In the genomic region with DNA sequence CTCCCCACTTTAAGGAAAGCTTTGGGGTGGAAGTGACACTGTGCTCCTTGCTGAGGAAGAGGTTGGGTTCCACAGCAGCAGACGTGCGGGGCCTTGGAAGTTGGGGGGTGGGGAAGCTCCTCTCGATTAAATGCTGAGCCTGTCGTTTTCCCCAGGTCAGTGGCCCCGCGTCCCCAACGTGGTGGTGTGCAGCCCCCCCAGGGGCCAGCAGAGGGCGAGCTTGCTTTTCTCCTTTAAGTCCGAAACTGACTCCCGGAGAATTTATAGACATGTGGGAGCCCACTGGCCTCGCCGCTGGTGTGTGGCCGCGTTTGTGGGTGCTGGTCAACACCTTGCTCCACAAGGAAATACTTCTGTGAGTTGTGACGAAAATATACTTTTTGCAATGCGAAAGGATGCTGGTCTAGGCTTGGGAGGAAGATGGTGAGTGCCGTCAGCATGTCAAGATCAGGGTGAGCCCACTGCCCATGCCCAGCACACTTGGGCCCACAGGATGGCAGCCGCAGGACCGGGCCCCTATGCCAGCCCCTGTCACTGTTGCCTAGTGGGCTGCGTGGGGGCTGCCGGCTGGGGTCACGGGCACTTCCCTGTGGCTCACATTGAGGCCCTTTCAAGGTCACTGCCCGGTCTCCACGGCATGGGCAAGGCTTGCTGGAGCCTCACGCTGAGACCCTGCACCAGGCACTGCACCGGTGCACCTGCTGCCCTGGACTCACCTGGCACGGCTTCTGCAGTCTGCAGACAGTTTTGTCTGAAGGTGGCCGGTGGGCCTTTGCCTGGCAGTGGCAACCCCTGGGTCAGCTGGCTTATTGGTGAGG, we compare ENCODE assay signal across 9 cellular contexts. TPM values are rescaled to one million over a fixed set of nuclear protein-coding genes. Genes with fewer than 3 reads are reported as not detected.
A peak's percentile ranks its signal among the peaks of the same experiment; 100 is the strongest.
DNase-seq lines count a peak whose midpoint lies in the region; ATAC-seq lines count a peak whose summit lies in the region.
"Had no signal": no experiment of that assay in that cellular context is flagged by ENCODE, and none has a peak within 500 bp of the region (broad histone marks: within the 10 kb centered on the region; RNA-seq: fewer than 3 reads in every experiment).

No MANE protein-coding gene starts in this region.

- no peak overlapping the region for H2BK15ac ChIP-seq in mesendoderm (replicated peaks; ENCODE audit: low read depth)

- no peaks in the 10 kb centered on the region for H3K27me3 ChIP-seq in mesendoderm (ENCODE audit: insufficient read depth, low read length, poor library complexity)

- no peak overlapping the region for H4K8ac ChIP-seq in mesendoderm (ENCODE audit: low read depth, low read length)

- H4K5ac ChIP-seq in mesendoderm (ENCODE audit: low read length), result no peak overlapping the region

- no peaks in the 10 kb centered on the region for H3K79me2 ChIP-seq in mesendoderm (ENCODE audit: control insufficient read depth, insufficient read depth, low read length)

- H3K9ac ChIP-seq in mesendoderm (ENCODE audit: low read length), result no peak overlapping the region

- no peaks in the 10 kb centered on the region for H3K36me3 ChIP-seq in mesendoderm (ENCODE audit: control insufficient read depth, insufficient read depth, low read length)

- no peaks in the 10 kb centered on the region for H3K4me1 ChIP-seq in mesendoderm (ENCODE audit: control insufficient read depth, low read depth, low read length)

- WGBS in mesendoderm (ENCODE audit: extremely low coverage, insufficient coverage, low lambda C conversion rate), result no CpG with 5 or more reads among the region's 28 CpGs

- no peak for ATAC-seq in GM19395 (IDR thresholded peaks at IDR 0.05; ENCODE audit: unreplicated experiment)
- no peak for ATAC-seq in HG03196 (IDR thresholded peaks at IDR 0.05; ENCODE audit: unreplicated experiment)

- H2BK120ac ChIP-seq in mesendoderm (ENCODE audit: low read depth, low read length), result no peak overlapping the region

- H3K79me1 ChIP-seq in mesendoderm (ENCODE audit: low read length), result no peaks in the 10 kb centered on the region

- no peak overlapping the region for H3K27ac ChIP-seq in mesendoderm (ENCODE audit: low read depth, low read length)

- no peak overlapping the region for H3K4me3 ChIP-seq in mesendoderm (ENCODE audit: low read length)

- H3K56ac ChIP-seq in mesendoderm (ENCODE audit: low read length), result no peak overlapping the region

- no peak overlapping the region for H3K4ac ChIP-seq in mesendoderm (ENCODE audit: low read depth, low read length)

- H3K4me2 ChIP-seq in mesendoderm (ENCODE audit: low read length), result no peak overlapping the region

- no peak overlapping the region for H3K18ac ChIP-seq in mesendoderm (ENCODE audit: low read length)

- H2AK5ac ChIP-seq in mesendoderm (ENCODE audit: low read length), result no peak overlapping the region

- H2BK5ac ChIP-seq in mesendoderm (ENCODE audit: low read length), result no peak overlapping the region

- DNase-seq in Daoy (ENCODE audit: low read depth) (peak; percentile 53), HUDEP-2 (lab: John Stamatoyannopoulos, UW; ENCODE audit: unreplicated experiment in 76 of 76) (peak in 47 of 76 experiments; percentile 3 to 59 (median 23)), mesendoderm (peak; percentile 63), superior temporal gyrus (ENCODE audit: extremely low spot score) (peak; percentile 74)
- DNase-seq in activated CD4-positive, CD25-positive, alpha-beta regulatory T cell treated with anti-CD3 and anti-CD28 coated beads, Interleukin-2, amount 50 U/mL, for 72 hours, result peak; percentile 52
- peak; percentile 24 for DNase-seq in effector CD4-positive, alpha-beta T cell

- H3K23ac ChIP-seq in mesendoderm (ENCODE audit: low read length), result no peak overlapping the region

RNA-seq across cellular contexts. Expression of a gene that starts 9.4 kb away (rescaled TPM):
- total RNA-seq in Daoy (2014; rRNA removed; shearing (Covaris generic)), result 3.2 and 4.9 TPM in 2 replicates
- polyA plus RNA-seq in mesendoderm (2013, experiment 1 of 2), result 4.3 TPM
- polyA plus RNA-seq in mesendoderm (2013, experiment 2 of 2), result 4.6 TPM

RNA-seq across cellular contexts. Expression of a gene that starts 49.9 kb away (rescaled TPM):
- total RNA-seq in Daoy (2014; rRNA removed; shearing (Covaris generic)), result not detected in 2 replicates
- polyA plus RNA-seq in mesendoderm (2013, experiment 1 of 2), result not detected
- polyA plus RNA-seq in mesendoderm (2013, experiment 2 of 2), result not detected
- total RNA-seq: activated CD8-positive, alpha-beta memory T cell treated with anti-CD3 and anti-CD28 coated beads for 36 hours had no signal

Comparison
In these comparisons a context has a peak if more than half of its experiments do, and no peak if none do; other contexts are left out.
1. DNase-seq: peak in every context shown above with its lines; median percentile 74 in superior temporal gyrus; 63 in mesendoderm; 53 in Daoy; 52 in activated CD4-positive, CD25-positive, alpha-beta regulatory T cell treated with anti-CD3 and anti-CD28 coated beads, Interleukin-2, amount 50 U/mL, for 72 hours; 24 in effector CD4-positive, alpha-beta T cell; 23 in HUDEP-2.